In the genomic region with DNA sequence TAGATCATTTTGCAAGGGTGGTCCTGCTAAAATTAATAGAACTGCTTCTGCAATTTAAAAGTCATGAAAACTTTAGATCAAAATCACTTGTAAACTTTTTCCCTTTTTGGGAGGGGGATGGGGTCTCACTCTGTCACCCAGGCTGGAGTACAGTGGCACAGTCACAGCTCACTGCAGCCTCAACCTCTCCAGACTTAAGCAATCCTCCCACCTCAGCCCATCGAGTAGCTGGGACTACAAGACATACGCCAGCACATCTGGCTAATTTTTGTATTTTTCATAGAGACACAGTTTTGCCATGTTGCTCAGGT, we compare ENCODE assay signal across 16 cellular contexts.
DNase-seq lines count a peak whose midpoint lies in the region; ATAC-seq, FAIRE-seq and TF ChIP-seq lines count a peak whose summit lies in the region.
"Had no signal": no experiment of that assay in that cellular context is flagged by ENCODE, and none has a peak within 500 bp of the region (broad histone marks: within the 10 kb centered on the region; RNA-seq: fewer than 3 reads in every experiment).

No MANE protein-coding gene starts in this region.

- no peaks in the 10 kb centered on the region for H3K9me3 Mint-ChIP-seq in CD8-positive, alpha-beta T cell
- no peaks in the 10 kb centered on the region for H3K9me3 Mint-ChIP-seq in endodermal cell
- H3K9me3 Mint-ChIP-seq: neural progenitor cell had no signal

- H3K27me3 ChIP-seq in endothelial cell of umbilical vein (ENCODE audit: control insufficient read depth in 2 of 2, insufficient read depth in 2 of 2, low read length in 2 of 2) (no peaks in the 10 kb centered on the region), neutrophil (no peaks in the 10 kb centered on the region), endodermal cell (ENCODE audit: control insufficient read depth, insufficient read depth, low read length, poor library complexity, severe bottlenecking) (no peaks in the 10 kb centered on the region)
- no peaks in the 10 kb centered on the region for H3K27me3 ChIP-seq in CD8-positive, alpha-beta T cell (ENCODE audit: insufficient read depth, low read length)
- H3K27me3 ChIP-seq: adrenal gland, neural progenitor cell, tibial nerve had no signal

- CTCF ChIA-PET in endothelial cell of umbilical vein (lab: Charles Lee) = interaction anchor here (0.8 to 3.3 kb wide), 7 partner anchors 20 to 235 kb away, joined by 3 to 35 read pairs (median 5); no protein-coding TSS in a partner anchor
- CTCF ChIA-PET in CD8-positive, alpha-beta T cell (lab: Charles Lee) = no interaction called here

- H3K27ac Mint-ChIP-seq in CD8-positive, alpha-beta T cell = no peak overlapping the region
- H3K27ac Mint-ChIP-seq in endodermal cell = no peak overlapping the region
- H3K27ac Mint-ChIP-seq: neural progenitor cell had no signal

- H3K4me3 ChIP-seq in endothelial cell of umbilical vein (replicated peaks in 1 of 3; ENCODE audit: insufficient read depth in 1 of 3, low read depth in 1 of 3, low read length in 3 of 3) (no peak overlapping the region), neutrophil (ENCODE audit: low read depth in 1 of 2, low read length in 1 of 2) (no peak overlapping the region), endodermal cell (ENCODE audit: low read length) (no peak overlapping the region)
- no peak overlapping the region for H3K4me3 ChIP-seq in CD8-positive, alpha-beta T cell (ENCODE audit: low read depth, low read length)
- H3K4me3 ChIP-seq: adrenal gland, neural progenitor cell, tibial nerve had no signal

- H3K27ac ChIP-seq in endothelial cell of umbilical vein (ENCODE audit: insufficient read depth, low read depth, low read length) (peak overlapping the region; percentile 99), neutrophil (peak overlapping the region; percentile 84), endodermal cell (ENCODE audit: low read depth, low read length) (no peak overlapping the region)
- no peak overlapping the region for H3K27ac ChIP-seq in CD8-positive, alpha-beta T cell (ENCODE audit: low read depth, low read length)
- H3K27ac ChIP-seq: KMS-11, neural progenitor cell, WERI-Rb-1 had no signal

- H3K4me2 ChIP-seq in endothelial cell of umbilical vein (ENCODE audit: insufficient read depth, low read length) = peak overlapping the region; percentile 51
- H3K4me2 ChIP-seq: KMS-11, neural progenitor cell had no signal

- H3K4me1 ChIP-seq in endothelial cell of umbilical vein (ENCODE audit: control insufficient read depth, extremely low read depth, insufficient read depth, low read length) (peaks cover 43% of the 10 kb centered on the region), neutrophil (ENCODE audit: control insufficient read depth in 1 of 2, insufficient read depth in 1 of 2, low read depth in 1 of 2, low read length in 1 of 2) (peaks cover 52 to 55% of the 10 kb centered on the region in 2 experiments), endodermal cell (ENCODE audit: control insufficient read depth, insufficient read depth, low read length) (no peaks in the 10 kb centered on the region)
- H3K4me1 ChIP-seq in CD8-positive, alpha-beta T cell (ENCODE audit: insufficient read depth, low read length) = no peaks in the 10 kb centered on the region
- H3K4me1 ChIP-seq: neural progenitor cell had no signal

- no peaks in the 10 kb centered on the region for H4K20me1 ChIP-seq in endothelial cell of umbilical vein (replicated peaks; ENCODE audit: control insufficient read depth, extremely low read depth, insufficient read depth, low read length)

- H3K9ac ChIP-seq in endothelial cell of umbilical vein (replicated peaks; ENCODE audit: extremely low read depth, insufficient read depth, low read length) (peak overlapping the region; percentile 79), endodermal cell (ENCODE audit: extremely low read depth, low read length, poor library complexity, severe bottlenecking) (no peak overlapping the region)
- H3K9ac ChIP-seq: KMS-11, neural progenitor cell had no signal

- H3K4me1 Mint-ChIP-seq in CD8-positive, alpha-beta T cell (ENCODE audit: low read depth) = no peaks in the 10 kb centered on the region
- H3K4me1 Mint-ChIP-seq in endodermal cell = peaks cover 7% of the 10 kb centered on the region
- H3K4me1 Mint-ChIP-seq: neural progenitor cell had no signal

- no peak overlapping the region for H2AFZ ChIP-seq in endothelial cell of umbilical vein (ENCODE audit: low read depth, low read length)
- H2AFZ ChIP-seq: neural progenitor cell had no signal

- dilution Hi-C loops in endothelial cell of umbilical vein (cut with MboI; ENCODE audit: extremely low pct_ligation_motif_present, low sequenced_read_pairs) = no loop called here

- no peaks in the 10 kb centered on the region for H3K79me2 ChIP-seq in endothelial cell of umbilical vein (ENCODE audit: control insufficient read depth, insufficient read depth, low read length)

- DNase-seq in Right ventricle myocardium inferior (ENCODE audit: missing footprints) (no peak), cardiac septum (ENCODE audit: low spot score) (no peak), endothelial cell of umbilical vein (ENCODE audit: low read depth, low spot score) (peak; percentile 42), NCI-H1092 treated with DMSO at 0.1 percent for 48 hours (lab: John Stamatoyannopoulos, UW) (no peak), endodermal cell (no peak), mesenteric fat pad (ENCODE audit: low spot score) (no peak)
- DNase-seq in CD8-positive, alpha-beta T cell = no peak
- DNase-seq: NCI-H1105 treated with DMSO at 0.1 percent for 48 hours, NCI-H2171, NCI-H774, WERI-Rb-1 had no signal

- no peaks in the 10 kb centered on the region for H3K27me3 Mint-ChIP-seq in CD8-positive, alpha-beta T cell (ENCODE audit: low read depth)
- H3K27me3 Mint-ChIP-seq in endodermal cell (ENCODE audit: insufficient read depth) = no peaks in the 10 kb centered on the region

- H3K36me3 ChIP-seq in endothelial cell of umbilical vein (ENCODE audit: control insufficient read depth in 2 of 2, extremely low read depth in 1 of 2, insufficient read depth in 2 of 2, low read length in 2 of 2) (no peaks in the 10 kb centered on the region), neutrophil (no peaks in the 10 kb centered on the region), endodermal cell (ENCODE audit: control insufficient read depth, insufficient read depth, low read length) (no peaks in the 10 kb centered on the region)
- no peaks in the 10 kb centered on the region for H3K36me3 ChIP-seq in CD8-positive, alpha-beta T cell (ENCODE audit: insufficient read depth, low read length)
- H3K36me3 ChIP-seq: adrenal gland, neural progenitor cell, tibial nerve, WERI-Rb-1 had no signal

- 90 to 100% methylated on average over 1 to 2 of the region's 2 CpGs for WGBS in endodermal cell (ENCODE audit: insufficient coverage in 1 of 2, insufficient read length in 1 of 2), 2 experiments

- BruUV-seq in endothelial cell of umbilical vein (replicated peaks; lab: Mats Ljungman, UMichigan) = TSS peak; percentile 75

- POLR2A ChIA-PET in endothelial cell of umbilical vein (lab: Charles Lee) = no interaction called here
- POLR2A ChIA-PET in CD8-positive, alpha-beta T cell (lab: Charles Lee) = no interaction called here

- no peak for FAIRE-seq in endothelial cell of umbilical vein (lab: Jason Lieb, UNC)

- no peak for TF ChIP-seq POLR2A in endothelial cell of umbilical vein (IDR thresholded peaks at IDR 0.05; ENCODE audit: low read depth, low read length)

- ATAC-seq in Right ventricle myocardium inferior = peak; percentile 20
- ATAC-seq in CD8-positive, alpha-beta T cell = no peak

- H3K9me3 ChIP-seq in endothelial cell of umbilical vein (replicated peaks; ENCODE audit: control insufficient read depth, insufficient read depth, low read length) (no peaks in the 10 kb centered on the region), neutrophil (no peaks in the 10 kb centered on the region), endodermal cell (ENCODE audit: control insufficient read depth, low read length) (no peaks in the 10 kb centered on the region)
- no peaks in the 10 kb centered on the region for H3K9me3 ChIP-seq in CD8-positive, alpha-beta T cell (ENCODE audit: low read length)
- H3K9me3 ChIP-seq: adrenal gland, tibial nerve had no signal

- intact Hi-C loops in Right ventricle myocardium inferior (cut with DNase I) = loop anchor here (10.0 kb wide), 1 partner anchor 78 kb away; a partner anchor contains a TSS
- intact Hi-C loops in cardiac septum (cut with DNase I) = loop anchor here (5.0 to 10.0 kb wide), 2 partner anchors 58 to 100 kb away; no protein-coding TSS in a partner anchor
- intact Hi-C loops in endothelial cell of umbilical vein (cut with micrococcal nuclease) = loop anchor here (1.0 kb wide), 1 partner anchor 19 kb away; no protein-coding TSS in a partner anchor
- intact Hi-C loops in CD8-positive, alpha-beta T cell (cut with DNase I, micrococcal nuclease) = no loop called here

- H3K9me1 ChIP-seq in endothelial cell of umbilical vein (replicated peaks; ENCODE audit: control insufficient read depth, extremely low read depth, insufficient read depth, low read length) = no peaks in the 10 kb centered on the region

- no peaks in the 10 kb centered on the region for H3K36me3 Mint-ChIP-seq in CD8-positive, alpha-beta T cell
- no peaks in the 10 kb centered on the region for H3K36me3 Mint-ChIP-seq in endodermal cell (ENCODE audit: low read depth)
- H3K36me3 Mint-ChIP-seq: neural progenitor cell had no signal

- H3K4me3 Mint-ChIP-seq in CD8-positive, alpha-beta T cell = no peak overlapping the region
- H3K4me3 Mint-ChIP-seq in endodermal cell = no peak overlapping the region
- H3K4me3 Mint-ChIP-seq: neural progenitor cell had no signal

- TF ChIP-seq CTCF in endothelial cell of umbilical vein (IDR thresholded peaks at IDR 0.05; ENCODE audit: extremely low read depth in 1 of 2, insufficient read depth in 1 of 2, low read depth in 1 of 2, low read length in 2 of 2) (no peak), neutrophil (IDR thresholded peaks at IDR 0.05) (no peak), endodermal cell (conservative IDR thresholded peaks at IDR 0.05) (no peak)
- no peak for TF ChIP-seq CTCF in CD8-positive, alpha-beta T cell (IDR thresholded peaks at IDR 0.05)

TF ChIP-seq in endothelial cell of umbilical vein, 7 proteins besides CTCF, POLR2A, EP300 and RAD21:
- TF ChIP-seq, protein P1, sequence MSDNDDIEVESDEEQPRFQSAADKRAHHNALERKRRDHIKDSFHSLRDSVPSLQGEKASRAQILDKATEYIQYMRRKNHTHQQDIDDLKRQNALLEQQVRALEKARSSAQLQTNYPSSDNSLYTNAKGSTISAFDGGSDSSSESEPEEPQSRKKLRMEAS (IDR thresholded peaks at IDR 0.05; ENCODE audit: insufficient read depth, insufficient read length) = no peak
- TF ChIP-seq GATA2 (IDR thresholded peaks at IDR 0.05; ENCODE audit: insufficient read depth, insufficient read length, low read depth, low read length) (no peak), JUN (IDR thresholded peaks at IDR 0.05; ENCODE audit: borderline replicate concordance, insufficient read depth, insufficient read length, low read depth) (no peak), MYC (IDR thresholded peaks at IDR 0.05; ENCODE audit: low read depth, low read length) (no peak), FOS (IDR thresholded peaks at IDR 0.05; ENCODE audit: borderline replicate concordance, insufficient read depth, low read length) (no peak), EZH2 (IDR thresholded peaks at IDR 0.05; ENCODE audit: borderline replicate concordance, low read depth, low read length, severe bottlenecking) (no peak), POLR2AphosphoS5 (IDR thresholded peaks at IDR 0.05; ENCODE audit: insufficient read depth, low read depth, low read length) (no peak)
TF ChIP-seq in endothelial cell of umbilical vein: peak in this region for 0.

Comparison
In these comparisons a context has a peak if more than half of its experiments do, and no peak if none do; other contexts are left out.
1. H3K27ac ChIP-seq: peak in endothelial cell of umbilical vein (single experiment) and neutrophil (single experiment); none in CD8-positive, alpha-beta T cell (single experiment) and endodermal cell (single experiment).
2. intact Hi-C loops: an anchor here in Right ventricle myocardium inferior (10.0 kb wide), cardiac septum (5.0 to 10.0 kb wide) and endothelial cell of umbilical vein (1.0 kb wide); none called in CD8-positive, alpha-beta T cell.